Comparison of ENCODE assay signal across 9 cellular contexts in genomic region chr1:199551967-199552565, GRCh38.
A peak's percentile ranks its signal among the peaks of the same experiment; 100 is the strongest.
DNase-seq lines count a peak whose midpoint lies in the region; ATAC-seq and TF ChIP-seq lines count a peak whose summit lies in the region.
"Had no signal": no experiment of that assay in that cellular context is flagged by ENCODE, and none has a peak within 500 bp of the region (broad histone marks: within the 10 kb centered on the region; RNA-seq: fewer than 3 reads in every experiment).

No MANE protein-coding gene starts in this region.

- H3K27ac ChIP-seq in CD8-positive, alpha-beta T cell (ENCODE audit: low read depth, low read length): no peak overlapping the region
- H3K27ac ChIP-seq in spleen: no peak overlapping the region
- no peak overlapping the region for H3K27ac ChIP-seq in right cardiac atrium (ENCODE audit: low read length)
- H3K27ac ChIP-seq: skin epidermis had no signal

- H3K9me3 Mint-ChIP-seq in CD8-positive, alpha-beta T cell: no peaks in the 10 kb centered on the region

- DNase-seq in CD8-positive, alpha-beta T cell: peak in 1 of 7 experiments; percentile 16
- peak; percentile 55 for DNase-seq in H4 (ENCODE audit: low spot score)
- peak; percentile 39 for DNase-seq in NCI-H2196 (lab: John Stamatoyannopoulos, UW; ENCODE audit: unreplicated experiment)
- DNase-seq in glomerular endothelial cell (ENCODE audit: extremely low read depth, low read depth, low spot score): peak; percentile 36
- DNase-seq in spleen: no peak
- DNase-seq in right cardiac atrium: no peak

- H3K36me3 ChIP-seq in CD8-positive, alpha-beta T cell (ENCODE audit: insufficient read depth, low read length): no peaks in the 10 kb centered on the region
- no peaks in the 10 kb centered on the region for H3K36me3 ChIP-seq in spleen

- H3K36me3 Mint-ChIP-seq in CD8-positive, alpha-beta T cell: no peaks in the 10 kb centered on the region

- no peak for ATAC-seq in CD8-positive, alpha-beta T cell
- no peak for ATAC-seq in HG02571 (IDR thresholded peaks at IDR 0.05; ENCODE audit: unreplicated experiment)
- no peak for ATAC-seq in right cardiac atrium

- POLR2A ChIA-PET in CD8-positive, alpha-beta T cell (lab: Charles Lee): no interaction called here

- no peaks in the 10 kb centered on the region for H3K4me1 Mint-ChIP-seq in CD8-positive, alpha-beta T cell (ENCODE audit: low read depth)

- TF ChIP-seq CTCF in CD8-positive, alpha-beta T cell (IDR thresholded peaks at IDR 0.05): peak; percentile 45
- TF ChIP-seq CTCF in WI38 (IDR thresholded peaks at IDR 0.05; ENCODE audit: low read depth, low read length): peak; percentile 56; the same call in 1 of the 2 replicates
- peak in 10 of 11 experiments; percentile 20 to 58 (median 44) for TF ChIP-seq CTCF in spleen (IDR thresholded peaks at IDR 0.05 in 8 of 11, conservative IDR thresholded peaks at IDR 0.05 in 3 of 11)

- no peak overlapping the region for H3K4me3 Mint-ChIP-seq in CD8-positive, alpha-beta T cell

- no peaks in the 10 kb centered on the region for H3K27me3 ChIP-seq in CD8-positive, alpha-beta T cell (ENCODE audit: insufficient read depth, low read length)
- peaks cover 0 to 5% (median 0%) of the 10 kb centered on the region in 7 donors for H3K27me3 ChIP-seq in spleen (replicated peaks in 1 of 7)
- H3K27me3 ChIP-seq in right cardiac atrium (ENCODE audit: control insufficient read depth, insufficient read depth): no peaks in the 10 kb centered on the region

- no peak overlapping the region for H3K4me3 ChIP-seq in CD8-positive, alpha-beta T cell (ENCODE audit: low read depth, low read length)
- H3K4me3 ChIP-seq in WI38 (ENCODE audit: low read depth, low read length) (no peak overlapping the region), spleen (no peak overlapping the region), right cardiac atrium (ENCODE audit: low read length) (no peak overlapping the region)
- H3K4me3 ChIP-seq: skin epidermis had no signal

- H3K27ac Mint-ChIP-seq in CD8-positive, alpha-beta T cell: no peak overlapping the region

- H3K9me3 ChIP-seq in CD8-positive, alpha-beta T cell (ENCODE audit: low read length): no peaks in the 10 kb centered on the region
- no peaks in the 10 kb centered on the region for H3K9me3 ChIP-seq in spleen
- no peaks in the 10 kb centered on the region for H3K9me3 ChIP-seq in right cardiac atrium (ENCODE audit: control insufficient read depth, low read length)

- no peak for TF ChIP-seq POLR2A in spleen (IDR thresholded peaks at IDR 0.05)

- 39 to 47% (median 43%) methylated on average over 4 of the region's 4 CpGs for WGBS in spleen, 5 donors
- 41% methylated on average over 4 of the region's 4 CpGs for WGBS in right cardiac atrium

- intact Hi-C loops in CD8-positive, alpha-beta T cell (cut with DNase I, micrococcal nuclease): loop anchor here (5.0 kb wide), 2 partner anchors 780 to 1045 kb away; no protein-coding TSS in a partner anchor
- intact Hi-C loops in spleen (cut with DNase I; ENCODE audit: low total_unique reads): no loop called here
- intact Hi-C loops in right cardiac atrium (cut with DNase I): loop anchor here in 1 of 4 donors (10.0 kb wide), 1 partner anchor 777 kb away; no protein-coding TSS in a partner anchor

- no peaks in the 10 kb centered on the region for H3K4me1 ChIP-seq in CD8-positive, alpha-beta T cell (ENCODE audit: insufficient read depth, low read length)
- H3K4me1 ChIP-seq in spleen (peaks cover 0 to 6% (median 0%) of the 10 kb centered on the region in 6 donors), right cardiac atrium (ENCODE audit: control insufficient read depth, insufficient read depth, low read length) (no peaks in the 10 kb centered on the region)

- H3K27me3 Mint-ChIP-seq in CD8-positive, alpha-beta T cell (ENCODE audit: low read depth): peaks cover 11% of the 10 kb centered on the region

- CTCF ChIA-PET in CD8-positive, alpha-beta T cell (lab: Charles Lee): no interaction called here

Comparison
In these comparisons a context has a peak if more than half of its experiments do, and no peak if none do; other contexts are left out.
1. DNase-seq: peak in H4 (single experiment), NCI-H2196 (single experiment) and glomerular endothelial cell (single experiment); none in spleen (single experiment) and right cardiac atrium (0 of 3).
2. Peak in every context shown above with its lines, with median percentiles within 50 percentile points of each other: CTCF ChIP-seq.